Comparison of ENCODE assay signal across 1 cellular context in the genomic region with DNA sequence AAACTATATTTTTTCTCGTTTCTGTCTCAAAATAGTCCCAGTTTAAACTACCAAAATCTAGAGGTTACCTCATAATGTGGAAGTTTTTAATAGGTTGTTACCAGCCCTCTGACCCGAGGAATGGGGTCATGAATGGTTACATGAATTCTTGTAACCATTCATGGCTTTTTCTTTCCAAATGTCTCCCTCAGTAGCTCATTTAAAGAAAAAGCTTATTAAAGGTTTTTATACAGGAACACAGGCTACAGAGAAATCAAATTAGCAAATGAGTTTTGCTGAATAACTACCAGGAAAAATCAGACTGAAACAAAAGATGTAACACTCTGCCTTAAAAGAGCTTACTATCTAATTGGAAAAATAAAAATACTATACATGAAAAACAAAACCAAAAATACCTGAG.
TF ChIP-seq lines count a peak whose summit lies in the region.

No MANE protein-coding gene starts in this region.

TF ChIP-seq in K562, 482 proteins besides CTCF, POLR2A, EP300 and RAD21 (continued from another document):
- TF ChIP-seq, protein P1, sequence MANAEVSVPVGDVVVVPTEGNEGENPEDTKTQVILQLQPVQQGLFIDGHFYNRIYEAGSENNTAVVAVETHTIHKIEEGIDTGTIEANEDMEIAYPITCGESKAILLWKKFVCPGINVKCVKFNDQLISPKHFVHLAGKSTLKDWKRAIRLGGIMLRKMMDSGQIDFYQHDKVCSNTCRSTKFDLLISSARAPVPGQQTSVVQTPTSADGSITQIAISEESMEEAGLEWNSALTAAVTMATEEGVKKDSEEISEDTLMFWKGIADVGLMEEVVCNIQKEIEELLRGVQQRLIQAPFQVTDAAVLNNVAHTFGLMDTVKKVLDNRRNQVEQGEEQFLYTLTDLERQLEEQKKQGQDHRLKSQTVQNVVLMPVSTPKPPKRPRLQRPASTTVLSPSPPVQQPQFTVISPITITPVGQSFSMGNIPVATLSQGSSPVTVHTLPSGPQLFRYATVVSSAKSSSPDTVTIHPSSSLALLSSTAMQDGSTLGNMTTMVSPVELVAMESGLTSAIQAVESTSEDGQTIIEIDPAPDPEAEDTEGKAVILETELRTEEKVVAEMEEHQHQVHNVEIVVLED (CRISPR knock-in tag; IDR thresholded peaks at IDR 0.05) = no peak
- TF ChIP-seq NR2C1 (IDR thresholded peaks at IDR 0.05) = peak; percentile 40; the same call in 1 of the 2 replicates
- TF ChIP-seq NR2C1 (tag; IDR thresholded peaks at IDR 0.05) = no peak
- TF ChIP-seq NEUROD1 (IDR thresholded peaks at IDR 0.05; ENCODE audit: borderline replicate concordance, low read depth, low read length, partially characterized antibody) = no peak
- TF ChIP-seq SAP30 (IDR thresholded peaks at IDR 0.05; ENCODE audit: borderline replicate concordance, insufficient read depth, low read depth, low read length, poor library complexity, severe bottlenecking) = no peak
- TF ChIP-seq KDM2B (CRISPR knock-in tag; IDR thresholded peaks at IDR 0.05) = no peak
